Comparison of ENCODE assay signal across 27 cellular contexts in genomic region chr9:133575673-133576590, GRCh38. TPM values are rescaled to one million over a fixed set of nuclear protein-coding genes. Genes with fewer than 3 reads are reported as not detected.
DNase-seq lines count a peak whose midpoint lies in the region; ATAC-seq and TF ChIP-seq lines count a peak whose summit lies in the region.
"Had no signal": no experiment of that assay in that cellular context is flagged by ENCODE, and none has a peak within 500 bp of the region (broad histone marks: within the 10 kb centered on the region; RNA-seq: fewer than 3 reads in every experiment).

No MANE protein-coding gene starts in this region.

- TF ChIP-seq CTCF in hepatocyte (IDR thresholded peaks at IDR 0.05; ENCODE audit: poor library complexity) = no peak

- H3K27me3 Mint-ChIP-seq in naive thymus-derived CD8-positive, alpha-beta T cell = peaks cover 12 to 57% (median 22%) of the 10 kb centered on the region in 5 donors
- peaks cover 7% of the 10 kb centered on the region for H3K27me3 Mint-ChIP-seq in activated T-helper 1 cell treated with anti-CD3 and anti-CD28 coated beads, Interleukin-12 subunit alpha, Interleukin-12 subunit beta, Interleukin-2, Interleukin-4 antibody, amounts not matched to agents 30 ng/mL and 10 ng/mL and 1 ng/mL, durations not matched to agents 14 hours and 24 hours and 36 hours (ENCODE audit: insufficient read depth)

- ATAC-seq in left ventricle myocardium superior (no peak), GM18870 (IDR thresholded peaks at IDR 0.05; ENCODE audit: unreplicated experiment) (no peak)
- no peak for ATAC-seq in naive thymus-derived CD8-positive, alpha-beta T cell
- ATAC-seq: activated T-cell treated with anti-CD3 and anti-CD28 coated beads, Interleukin-2, amount 50 U/mL, for 4 hours; psoas muscle; stimulated activated naive CD8-positive, alpha-beta T cell treated with anti-CD3 and anti-CD28 coated beads, Interleukin-15, amount 100 ng/mL, for 72 hours had no signal

- H3K9me2 ChIP-seq in hepatocyte (replicated peaks; ENCODE audit: insufficient read depth) = no peaks in the 10 kb centered on the region

- H3K9me3 ChIP-seq in hepatocyte (ENCODE audit: low read depth) = no peaks in the 10 kb centered on the region
- H3K9me3 ChIP-seq: adrenal gland, MG63, psoas muscle had no signal

- POLR2A ChIA-PET in naive thymus-derived CD8-positive, alpha-beta T cell (lab: Charles Lee) = no interaction called here

- H3K4me1 Mint-ChIP-seq in naive thymus-derived CD8-positive, alpha-beta T cell = peaks cover 6 to 13% (median 7%) of the 10 kb centered on the region in 4 donors
- no peaks in the 10 kb centered on the region for H3K4me1 Mint-ChIP-seq in activated T-helper 1 cell treated with anti-CD3 and anti-CD28 coated beads, Interleukin-12 subunit alpha, Interleukin-12 subunit beta, Interleukin-2, Interleukin-4 antibody, amounts not matched to agents 30 ng/mL and 10 ng/mL and 1 ng/mL, durations not matched to agents 14 hours and 24 hours and 36 hours (ENCODE audit: low read depth)
- H3K4me1 Mint-ChIP-seq: activated CD4-positive, alpha-beta T cell treated with anti-CD3 and anti-CD28 coated beads, Interleukin-2, amount 10 ng/mL, durations not matched to agents 24 days and 14 days had no signal

- WGBS in hepatocyte (ENCODE audit: low lambda C conversion rate, missing lambda C conversion rate) = 79% methylated on average over 26 of the region's 30 CpGs

- H3K36me3 Mint-ChIP-seq in naive thymus-derived CD8-positive, alpha-beta T cell = no peaks in the 10 kb centered on the region
- no peaks in the 10 kb centered on the region for H3K36me3 Mint-ChIP-seq in activated T-helper 1 cell treated with anti-CD3 and anti-CD28 coated beads, Interleukin-12 subunit alpha, Interleukin-12 subunit beta, Interleukin-2, Interleukin-4 antibody, amounts not matched to agents 30 ng/mL and 10 ng/mL and 1 ng/mL, durations not matched to agents 14 hours and 24 hours and 36 hours (ENCODE audit: low read depth)
- H3K36me3 Mint-ChIP-seq: immature natural killer cell had no signal

- H3K27ac Mint-ChIP-seq in naive thymus-derived CD8-positive, alpha-beta T cell = peak overlapping the region in 2 of 10 donors; percentile 15 to 29
- H3K27ac Mint-ChIP-seq in activated T-helper 1 cell treated with anti-CD3 and anti-CD28 coated beads, Interleukin-12 subunit alpha, Interleukin-12 subunit beta, Interleukin-2, Interleukin-4 antibody, amounts not matched to agents 30 ng/mL and 10 ng/mL and 1 ng/mL, durations not matched to agents 14 hours and 24 hours and 36 hours = no peak overlapping the region
- H3K27ac Mint-ChIP-seq: activated CD4-positive, alpha-beta T cell treated with anti-CD3 and anti-CD28 coated beads, Interleukin-2, amount 10 ng/mL, durations not matched to agents 24 days and 14 days; activated naive CD4-positive, alpha-beta T cell treated with anti-CD3 and anti-CD28 coated beads for 36 hours; immature natural killer cell had no signal

- H3K36me3 ChIP-seq in hepatocyte (replicated peaks; ENCODE audit: insufficient read depth, low read depth) = no peaks in the 10 kb centered on the region
- H3K36me3 ChIP-seq: adrenal gland, brain microvascular endothelial cell, MG63, WERI-Rb-1 had no signal

- H3K27ac ChIP-seq in hepatocyte = peak overlapping the region; percentile 57
- H3K27ac ChIP-seq: brain microvascular endothelial cell, psoas muscle, WERI-Rb-1 had no signal

- H4K20me1 ChIP-seq in hepatocyte (ENCODE audit: insufficient read depth, poor library complexity, severe bottlenecking) = no peaks in the 10 kb centered on the region

- intact Hi-C loops in left ventricle myocardium superior (cut with micrococcal nuclease) = no loop called here
- intact Hi-C loops in cardiac septum (cut with DNase I) = no loop called here
- intact Hi-C loops in activated T-helper 1 cell treated with anti-CD3 and anti-CD28 coated beads, Interleukin-12 subunit alpha, Interleukin-12 subunit beta, Interleukin-2, Interleukin-4 antibody, amounts not matched to agents 30 ng/mL and 10 ng/mL and 1 ng/mL, durations not matched to agents 14 hours and 24 hours and 36 hours (cut with micrococcal nuclease) = no loop called here

- DNase-seq in left ventricle myocardium superior = peak; percentile 19
- DNase-seq in cardiac septum (ENCODE audit: low spot score) = no peak
- DNase-seq in NCI-H510A treated with DMSO at 0.1 percent for 48 hours (lab: John Stamatoyannopoulos, UW) = peak; percentile 73
- DNase-seq in hepatocyte (ENCODE audit: low spot score) = no peak
- DNase-seq in naive thymus-derived CD8-positive, alpha-beta T cell = no peak
- DNase-seq in activated T-helper 1 cell treated with anti-CD3 and anti-CD28 coated beads, Interleukin-12 subunit alpha, Interleukin-12 subunit beta, Interleukin-2, Interleukin-4 antibody, amounts not matched to agents 30 ng/mL and 10 ng/mL and 1 ng/mL, durations not matched to agents 14 hours and 24 hours and 36 hours (ENCODE audit: low spot score) = no peak
- DNase-seq: ACHN; activated CD4-positive, alpha-beta T cell treated with anti-CD3 and anti-CD28 coated beads, Interleukin-2, amount 10 ng/mL, durations not matched to agents 24 days and 14 days; activated naive CD4-positive, alpha-beta T cell treated with anti-CD3 and anti-CD28 coated beads for 36 hours; activated T-cell treated with anti-CD3 and anti-CD28 coated beads, Interleukin-2, amount 50 U/mL, for 4 hours; COR-L47; DND-41; hypothalamus; immature natural killer cell; KG1; left colon; MG63; NCI-H1436; NCI-H2171 treated with DMSO at 0.1 percent for 48 hours; nucleus accumbens; psoas muscle; stimulated activated naive CD8-positive, alpha-beta T cell treated with anti-CD3 and anti-CD28 coated beads, Interleukin-15, amount 100 ng/mL, for 72 hours; WERI-Rb-1 had no signal

- peak overlapping the region; percentile 33 for H3K4me2 ChIP-seq in hepatocyte

- peaks cover 31% of the 10 kb centered on the region for H3K4me1 ChIP-seq in hepatocyte (ENCODE audit: insufficient read depth)
- H3K4me1 ChIP-seq: adrenal gland, psoas muscle had no signal

- no peak overlapping the region for H2AFZ ChIP-seq in hepatocyte

- H3K79me2 ChIP-seq in hepatocyte = no peaks in the 10 kb centered on the region

- no peak overlapping the region for H3K4me3 ChIP-seq in hepatocyte
- H3K4me3 ChIP-seq: adrenal gland, MG63, psoas muscle had no signal

- H3K9me3 Mint-ChIP-seq in naive thymus-derived CD8-positive, alpha-beta T cell = no peaks in the 10 kb centered on the region
- no peaks in the 10 kb centered on the region for H3K9me3 Mint-ChIP-seq in activated T-helper 1 cell treated with anti-CD3 and anti-CD28 coated beads, Interleukin-12 subunit alpha, Interleukin-12 subunit beta, Interleukin-2, Interleukin-4 antibody, amounts not matched to agents 30 ng/mL and 10 ng/mL and 1 ng/mL, durations not matched to agents 14 hours and 24 hours and 36 hours
- H3K9me3 Mint-ChIP-seq: activated CD4-positive, alpha-beta T cell treated with anti-CD3 and anti-CD28 coated beads, Interleukin-2, amount 10 ng/mL, durations not matched to agents 24 days and 14 days; activated naive CD4-positive, alpha-beta T cell treated with anti-CD3 and anti-CD28 coated beads for 36 hours; activated T-cell treated with anti-CD3 and anti-CD28 coated beads, Interleukin-2, amount 50 U/mL, for 4 hours; immature natural killer cell; stimulated activated naive CD8-positive, alpha-beta T cell treated with anti-CD3 and anti-CD28 coated beads, Interleukin-15, amount 100 ng/mL, for 72 hours had no signal

- no peaks in the 10 kb centered on the region for H3K27me3 ChIP-seq in hepatocyte
- H3K27me3 ChIP-seq: adrenal gland, brain microvascular endothelial cell, MG63 had no signal

- no peak overlapping the region for H3K4me3 Mint-ChIP-seq in naive thymus-derived CD8-positive, alpha-beta T cell
- no peak overlapping the region for H3K4me3 Mint-ChIP-seq in activated T-helper 1 cell treated with anti-CD3 and anti-CD28 coated beads, Interleukin-12 subunit alpha, Interleukin-12 subunit beta, Interleukin-2, Interleukin-4 antibody, amounts not matched to agents 30 ng/mL and 10 ng/mL and 1 ng/mL, durations not matched to agents 14 hours and 24 hours and 36 hours
- H3K4me3 Mint-ChIP-seq: activated CD4-positive, alpha-beta T cell treated with anti-CD3 and anti-CD28 coated beads, Interleukin-2, amount 10 ng/mL, durations not matched to agents 24 days and 14 days; activated naive CD4-positive, alpha-beta T cell treated with anti-CD3 and anti-CD28 coated beads for 36 hours; activated T-cell treated with anti-CD3 and anti-CD28 coated beads, Interleukin-2, amount 50 U/mL, for 4 hours had no signal

RNA-seq across cellular contexts. Expression of gene FAM163B, which starts 33.3 kb away (rescaled TPM):
- not detected for total RNA-seq in left ventricle myocardium superior
- not detected for total RNA-seq in cardiac septum
- 0.68 and 1.0 TPM in 2 replicates for total RNA-seq in hepatocyte
- 0.35 TPM in 1 of 2 replicates, not detected in the other for polyA plus RNA-seq in hepatocyte
- not detected for total RNA-seq in naive thymus-derived CD8-positive, alpha-beta T cell
- not detected for polyA plus RNA-seq in naive thymus-derived CD8-positive, alpha-beta T cell
- not detected in 2 replicates for total RNA-seq in activated T-helper 1 cell treated with anti-CD3 and anti-CD28 coated beads, Interleukin-12 subunit alpha, Interleukin-12 subunit beta, Interleukin-2, Interleukin-4 antibody, amounts not matched to agents 30 ng/mL and 10 ng/mL and 1 ng/mL, durations not matched to agents 14 hours and 24 hours and 36 hours
- total RNA-seq: activated CD4-positive, alpha-beta T cell treated with anti-CD3 and anti-CD28 coated beads, Interleukin-2, amount 10 ng/mL, durations not matched to agents 24 days and 14 days; activated naive CD4-positive, alpha-beta T cell treated with anti-CD3 and anti-CD28 coated beads for 36 hours; activated T-cell treated with anti-CD3 and anti-CD28 coated beads, Interleukin-2, amount 50 U/mL, for 4 hours; psoas muscle had no signal
- polyA plus RNA-seq: BJ, immature natural killer cell, psoas muscle had no signal

RNA-seq across cellular contexts. Expression of gene ADAMTSL2, which starts 41.4 kb away (rescaled TPM):
- total RNA-seq in left ventricle myocardium superior (5.1 TPM), cardiac septum (9.6 TPM), hepatocyte (2.2 and 2.7 TPM in 2 replicates)
- polyA plus RNA-seq in hepatocyte = 1.5 and 2.3 TPM in 2 replicates
- under 1 TPM; 0.44 to 0.66 TPM for total RNA-seq in naive thymus-derived CD8-positive, alpha-beta T cell
- polyA plus RNA-seq in naive thymus-derived CD8-positive, alpha-beta T cell = under 1 TPM in 2 of 3 donors, not detected in 1; 0.03 to 0.14 TPM
- total RNA-seq in activated T-helper 1 cell treated with anti-CD3 and anti-CD28 coated beads, Interleukin-12 subunit alpha, Interleukin-12 subunit beta, Interleukin-2, Interleukin-4 antibody, amounts not matched to agents 30 ng/mL and 10 ng/mL and 1 ng/mL, durations not matched to agents 14 hours and 24 hours and 36 hours = not detected in 2 replicates
- total RNA-seq: activated CD4-positive, alpha-beta T cell treated with anti-CD3 and anti-CD28 coated beads, Interleukin-2, amount 10 ng/mL, durations not matched to agents 24 days and 14 days had no signal
- polyA plus RNA-seq: BJ, immature natural killer cell had no signal

RNA-seq across cellular contexts. Expression of gene MYMK, which starts 51.2 kb away (rescaled TPM):
- total RNA-seq in left ventricle myocardium superior (not detected), cardiac septum (not detected), hepatocyte (not detected in 2 replicates)
- 0.91 and 1.3 TPM in 2 replicates for polyA plus RNA-seq in hepatocyte
- not detected for total RNA-seq in naive thymus-derived CD8-positive, alpha-beta T cell
- not detected for polyA plus RNA-seq in naive thymus-derived CD8-positive, alpha-beta T cell
- not detected in 2 replicates for total RNA-seq in activated T-helper 1 cell treated with anti-CD3 and anti-CD28 coated beads, Interleukin-12 subunit alpha, Interleukin-12 subunit beta, Interleukin-2, Interleukin-4 antibody, amounts not matched to agents 30 ng/mL and 10 ng/mL and 1 ng/mL, durations not matched to agents 14 hours and 24 hours and 36 hours
- total RNA-seq: activated CD4-positive, alpha-beta T cell treated with anti-CD3 and anti-CD28 coated beads, Interleukin-2, amount 10 ng/mL, durations not matched to agents 24 days and 14 days; activated naive CD4-positive, alpha-beta T cell treated with anti-CD3 and anti-CD28 coated beads for 36 hours; activated T-cell treated with anti-CD3 and anti-CD28 coated beads, Interleukin-2, amount 50 U/mL, for 4 hours; adrenal gland; left colon had no signal
- polyA plus RNA-seq: adrenal gland, BJ, immature natural killer cell had no signal

Comparison
In these comparisons a context has a peak if more than half of its experiments do, and no peak if none do; other contexts are left out.
1. DNase-seq: peak in left ventricle myocardium superior (single experiment) and NCI-H510A treated with DMSO at 0.1 percent for 48 hours (single experiment); none in cardiac septum (single experiment), hepatocyte (single experiment), naive thymus-derived CD8-positive, alpha-beta T cell (0 of 10) and activated T-helper 1 cell treated with anti-CD3 and anti-CD28 coated beads, Interleukin-12 subunit alpha, Interleukin-12 subunit beta, Interleukin-2, Interleukin-4 antibody, amounts not matched to agents 30 ng/mL and 10 ng/mL and 1 ng/mL, durations not matched to agents 14 hours and 24 hours and 36 hours (single experiment).